Comparison of ENCODE assay signal across 17 cellular contexts in genomic region chr12:79643821-79644220, GRCh38. TPM values are rescaled to one million over a fixed set of nuclear protein-coding genes. Genes with fewer than 3 reads are reported as not detected.
DNase-seq lines count a peak whose midpoint lies in the region; ATAC-seq, FAIRE-seq and TF ChIP-seq lines count a peak whose summit lies in the region.
"Had no signal": no experiment of that assay in that cellular context is flagged by ENCODE, and none has a peak within 500 bp of the region (broad histone marks: within the 10 kb centered on the region; RNA-seq: fewer than 3 reads in every experiment).

No MANE protein-coding gene starts in this region.

- peak overlapping the region; percentile 24; the same call in 1 of the 2 replicates for H3K4me3 Mint-ChIP-seq in WTC11
- H3K4me3 Mint-ChIP-seq: CD14-positive monocyte had no signal

- peak overlapping the region; percentile 49 for H3K27ac ChIP-seq in Karpas-422 (ENCODE audit: low read length)
- H3K27ac ChIP-seq: KMS-11 had no signal

- no peak overlapping the region for H2AFZ ChIP-seq in Karpas-422 (ENCODE audit: low read length)

- TF ChIP-seq CTCF in WTC11 (IDR thresholded peaks at IDR 0.05): no peak

- peak overlapping the region; percentile 77; the same call in 1 of the 2 replicates for H3K27ac Mint-ChIP-seq in WTC11
- H3K27ac Mint-ChIP-seq: CD14-positive monocyte had no signal

- CTCF ChIA-PET in WTC11 (lab: Charles Lee): no interaction called here

- H3K4me1 ChIP-seq in Karpas-422 (ENCODE audit: low read length): peaks cover 37% of the 10 kb centered on the region

- peaks cover 13% of the 10 kb centered on the region for H3K9me3 Mint-ChIP-seq in WTC11

- POLR2A ChIA-PET in WTC11 (lab: Charles Lee): no interaction called here

- H3K36me3 Mint-ChIP-seq in WTC11: peaks cover 15% of the 10 kb centered on the region
- H3K36me3 Mint-ChIP-seq: CD14-positive monocyte had no signal

- H3K4me1 Mint-ChIP-seq in WTC11: peaks cover 62% of the 10 kb centered on the region
- H3K4me1 Mint-ChIP-seq: CD14-positive monocyte had no signal

- no peak overlapping the region for H3K4me3 ChIP-seq in Karpas-422 (ENCODE audit: low read length)

- H3K79me2 ChIP-seq in Karpas-422 (ENCODE audit: low read length): peaks cover 100% of the 10 kb centered on the region

- H3K9me3 ChIP-seq in Karpas-422 (ENCODE audit: low read length): no peaks in the 10 kb centered on the region

- peaks cover 3% of the 10 kb centered on the region; the same call in 1 of the 2 replicates for H3K36me3 ChIP-seq in Karpas-422 (ENCODE audit: insufficient read depth, low read length)

- H3K9ac ChIP-seq in Karpas-422 (ENCODE audit: low read length): no peak overlapping the region
- H3K9ac ChIP-seq: KMS-11 had no signal

- FAIRE-seq in GM19239 (lab: Jason Lieb, UNC): no peak
- FAIRE-seq: GM12891, RCC 7860 had no signal

- H3K27me3 Mint-ChIP-seq in WTC11 (ENCODE audit: low read depth): no peaks in the 10 kb centered on the region

- peak overlapping the region; percentile 45 for H3K4me2 ChIP-seq in Karpas-422 (ENCODE audit: low read depth, low read length, poor library complexity, severe bottlenecking)
- H3K4me2 ChIP-seq: KMS-11 had no signal

- no peak for ATAC-seq in WTC11
- peak; percentile 48 for ATAC-seq in left lobe of liver
- no peak for ATAC-seq in HG02884 (IDR thresholded peaks at IDR 0.05; ENCODE audit: unreplicated experiment)

- DNase-seq in DMS53 (lab: John Stamatoyannopoulos, UW) (peak; percentile 82), Karpas-422 (no peak), WTC11 (ENCODE audit: low spot score) (no peak), left lobe of liver (ENCODE audit: low spot score) (no peak), HK-2 (ENCODE audit: unreplicated experiment) (no peak), GM19239 (ENCODE audit: insufficient read length, low spot score) (no peak), NCI-H1105 treated with DMSO at 0.1 percent for 48 hours (lab: John Stamatoyannopoulos, UW) (no peak)
- DNase-seq: Caco-2, NCI-H1417 treated with DMSO at 0.1 percent for 48 hours, NCI-H2081, NCI-H524 treated with DMSO at 0.1 percent for 48 hours, SHP77 treated with DMSO at 0.1 percent for 48 hours had no signal

- no peaks in the 10 kb centered on the region for H3K27me3 ChIP-seq in Karpas-422 (ENCODE audit: low read length)

- no peaks in the 10 kb centered on the region for H3K9me2 ChIP-seq in Karpas-422 (replicated peaks; ENCODE audit: insufficient read depth, low read length)

- no peaks in the 10 kb centered on the region for H4K20me1 ChIP-seq in Karpas-422 (ENCODE audit: insufficient read depth, low read depth, low read length)

TF ChIP-seq in WTC11, 78 proteins besides CTCF, POLR2A, EP300 and RAD21:
- TF ChIP-seq, protein P1, sequence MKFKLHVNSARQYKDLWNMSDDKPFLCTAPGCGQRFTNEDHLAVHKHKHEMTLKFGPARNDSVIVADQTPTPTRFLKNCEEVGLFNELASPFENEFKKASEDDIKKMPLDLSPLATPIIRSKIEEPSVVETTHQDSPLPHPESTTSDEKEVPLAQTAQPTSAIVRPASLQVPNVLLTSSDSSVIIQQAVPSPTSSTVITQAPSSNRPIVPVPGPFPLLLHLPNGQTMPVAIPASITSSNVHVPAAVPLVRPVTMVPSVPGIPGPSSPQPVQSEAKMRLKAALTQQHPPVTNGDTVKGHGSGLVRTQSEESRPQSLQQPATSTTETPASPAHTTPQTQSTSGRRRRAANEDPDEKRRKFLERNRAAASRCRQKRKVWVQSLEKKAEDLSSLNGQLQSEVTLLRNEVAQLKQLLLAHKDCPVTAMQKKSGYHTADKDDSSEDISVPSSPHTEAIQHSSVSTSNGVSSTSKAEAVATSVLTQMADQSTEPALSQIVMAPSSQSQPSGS (CRISPR knock-in tag; IDR thresholded peaks at IDR 0.05; ENCODE audit: borderline replicate concordance, low read depth): no peak
- no peak for TF ChIP-seq FOXP4 (CRISPR knock-in tag; IDR thresholded peaks at IDR 0.05)
- TF ChIP-seq, protein P2, sequence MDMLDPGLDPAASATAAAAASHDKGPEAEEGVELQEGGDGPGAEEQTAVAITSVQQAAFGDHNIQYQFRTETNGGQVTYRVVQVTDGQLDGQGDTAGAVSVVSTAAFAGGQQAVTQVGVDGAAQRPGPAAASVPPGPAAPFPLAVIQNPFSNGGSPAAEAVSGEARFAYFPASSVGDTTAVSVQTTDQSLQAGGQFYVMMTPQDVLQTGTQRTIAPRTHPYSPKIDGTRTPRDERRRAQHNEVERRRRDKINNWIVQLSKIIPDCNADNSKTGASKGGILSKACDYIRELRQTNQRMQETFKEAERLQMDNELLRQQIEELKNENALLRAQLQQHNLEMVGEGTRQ (CRISPR knock-in tag; IDR thresholded peaks at IDR 0.05): no peak
- no peak for TF ChIP-seq RORB (CRISPR knock-in tag; IDR thresholded peaks at IDR 0.05)
- no peak for TF ChIP-seq ZNF396 (CRISPR knock-in tag; IDR thresholded peaks at IDR 0.05; ENCODE audit: borderline replicate concordance)
- no peak for TF ChIP-seq NR2C2 (CRISPR knock-in tag; IDR thresholded peaks at IDR 0.05)
- no peak for TF ChIP-seq OVOL2 (CRISPR knock-in tag; IDR thresholded peaks at IDR 0.05; ENCODE audit: borderline replicate concordance)
- TF ChIP-seq, protein P3, sequence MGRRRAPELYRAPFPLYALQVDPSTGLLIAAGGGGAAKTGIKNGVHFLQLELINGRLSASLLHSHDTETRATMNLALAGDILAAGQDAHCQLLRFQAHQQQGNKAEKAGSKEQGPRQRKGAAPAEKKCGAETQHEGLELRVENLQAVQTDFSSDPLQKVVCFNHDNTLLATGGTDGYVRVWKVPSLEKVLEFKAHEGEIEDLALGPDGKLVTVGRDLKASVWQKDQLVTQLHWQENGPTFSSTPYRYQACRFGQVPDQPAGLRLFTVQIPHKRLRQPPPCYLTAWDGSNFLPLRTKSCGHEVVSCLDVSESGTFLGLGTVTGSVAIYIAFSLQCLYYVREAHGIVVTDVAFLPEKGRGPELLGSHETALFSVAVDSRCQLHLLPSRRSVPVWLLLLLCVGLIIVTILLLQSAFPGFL (CRISPR knock-in tag; IDR thresholded peaks at IDR 0.05; ENCODE audit: borderline replicate concordance): no peak
- TF ChIP-seq SP1 (CRISPR knock-in tag; conservative IDR thresholded peaks at IDR 0.05): no peak
- no peak for TF ChIP-seq ZNF425 (CRISPR knock-in tag; conservative IDR thresholded peaks at IDR 0.05)
- TF ChIP-seq HMGA2 (CRISPR knock-in tag; IDR thresholded peaks at IDR 0.05): no peak
- no peak for TF ChIP-seq ZNF138 (CRISPR knock-in tag; conservative IDR thresholded peaks at IDR 0.05)
- no peak for TF ChIP-seq GRHL2 (CRISPR knock-in tag; IDR thresholded peaks at IDR 0.05; ENCODE audit: insufficient replicate concordance, severe bottlenecking)
- TF ChIP-seq ELF4 (CRISPR knock-in tag; IDR thresholded peaks at IDR 0.05; ENCODE audit: low read depth): no peak
- TF ChIP-seq EMX1 (CRISPR knock-in tag; IDR thresholded peaks at IDR 0.05): no peak
- no peak for TF ChIP-seq FOXP1 (CRISPR knock-in tag; IDR thresholded peaks at IDR 0.05; ENCODE audit: borderline replicate concordance)
- TF ChIP-seq NFATC4 (CRISPR knock-in tag; IDR thresholded peaks at IDR 0.05): no peak
TF ChIP-seq in WTC11: peak in this region for 0.

RNA-seq across cellular contexts. Expression of gene PAWR, which starts 46.9 kb away (rescaled TPM):
- total RNA-seq in Karpas-422 (2014; rRNA removed; shearing (Covaris generic); ENCODE audit: low replicate concordance): 83.2 and 184 TPM in 2 replicates
- total RNA-seq in WTC11 (2021) (397 to 512 TPM (median 493 TPM) in 3 replicates), left lobe of liver (33.3 TPM)
